ENCODE assay signal across 11 cellular contexts in the genomic region with DNA sequence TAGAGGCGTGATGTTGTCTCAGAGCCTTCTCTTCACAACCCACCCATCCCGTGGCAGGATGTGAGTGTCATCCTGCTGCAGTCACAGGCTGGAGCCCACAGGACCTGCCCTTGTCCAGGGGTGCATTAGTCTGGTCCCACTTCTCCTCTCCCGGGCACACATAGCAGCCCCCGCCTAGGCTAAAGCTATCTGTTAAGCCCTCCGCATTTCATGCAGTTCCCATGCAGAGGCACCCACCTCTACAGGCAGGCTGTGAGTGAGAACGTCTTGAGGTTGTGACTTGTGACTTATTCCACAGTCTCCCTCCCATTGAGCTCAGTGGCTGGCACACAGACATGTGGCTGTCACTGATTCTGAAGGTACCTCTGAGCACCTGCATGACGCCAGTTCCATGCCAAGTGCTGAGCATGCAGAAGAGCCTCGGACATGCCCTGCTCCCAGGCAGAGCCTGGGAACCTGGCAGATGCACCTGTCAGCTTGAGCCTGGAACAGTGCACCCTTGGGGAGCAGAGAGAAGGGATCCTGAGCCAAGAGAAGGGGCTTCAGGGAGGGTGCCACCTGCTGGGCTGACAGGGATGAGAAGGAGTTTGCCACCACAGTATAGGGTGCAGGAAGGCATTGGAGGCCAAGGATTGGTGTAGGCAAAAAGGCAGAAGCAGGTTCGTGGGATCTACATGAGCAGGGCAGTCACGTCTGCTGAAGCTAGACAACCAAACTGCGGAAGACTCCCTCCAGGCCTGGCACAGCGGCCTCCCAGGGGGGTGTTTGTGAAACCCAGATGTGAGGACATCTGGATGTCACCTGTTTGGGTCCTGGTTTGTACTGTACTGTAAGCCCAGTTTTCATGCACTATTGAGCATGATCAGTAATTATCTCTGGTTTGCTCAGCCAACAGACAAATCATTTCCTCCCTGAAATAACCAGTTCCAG.
A peak's percentile ranks its signal among the peaks of the same experiment; 100 is the strongest.
DNase-seq lines count a peak whose midpoint lies in the region; ATAC-seq, FAIRE-seq and TF ChIP-seq lines count a peak whose summit lies in the region.
"Had no signal": no experiment of that assay in that cellular context is flagged by ENCODE, and none has a peak within 500 bp of the region (broad histone marks: within the 10 kb centered on the region; RNA-seq: fewer than 3 reads in every experiment).

No MANE protein-coding gene starts in this region.

- no peak overlapping the region for H2BK15ac ChIP-seq in H1 (ENCODE audit: low read length)

- H3K36me3 ChIP-seq in H1 (ENCODE audit: control insufficient read depth in 2 of 4, insufficient read depth in 4 of 4, low read length in 3 of 4) = no peaks in the 10 kb centered on the region; a peak in 1 of 8 replicates
- H3K36me3 ChIP-seq in small intestine (ENCODE audit: control insufficient read depth in 2 of 2, insufficient read depth in 2 of 2, low read length in 2 of 2) = no peaks in the 10 kb centered on the region
- H3K36me3 ChIP-seq in prostate gland = no peaks in the 10 kb centered on the region

- no peaks in the 10 kb centered on the region for H3K36me3 Mint-ChIP-seq in activated CD8-positive, alpha-beta T cell treated with anti-CD3 and anti-CD28 coated beads for 36 hours (ENCODE audit: low read depth)
- H3K36me3 Mint-ChIP-seq in activated CD8-positive, alpha-beta T cell treated with anti-CD3 and anti-CD28 coated beads, Interleukin-2, amount 10 ng/mL, durations not matched to agents 7 days and 5 days (ENCODE audit: low read depth) = no peaks in the 10 kb centered on the region

- ATAC-seq in activated CD8-positive, alpha-beta T cell treated with anti-CD3 and anti-CD28 coated beads for 36 hours = no peak
- no peak for ATAC-seq in activated CD8-positive, alpha-beta T cell treated with anti-CD3 and anti-CD28 coated beads, Interleukin-2, amount 10 ng/mL, durations not matched to agents 7 days and 5 days

- H4K20me1 ChIP-seq in H1 (replicated peaks in 1 of 2; ENCODE audit: control insufficient read depth in 1 of 2, insufficient read depth in 2 of 2, low read length in 2 of 2) = peaks cover 19 to 32% of the 10 kb centered on the region in 2 experiments

- CTCF ChIA-PET in activated CD8-positive, alpha-beta T cell treated with anti-CD3 and anti-CD28 coated beads for 36 hours (lab: Charles Lee) = interaction anchor here (0.6 kb wide), 1 partner anchor 173 kb away, joined by 3 read pairs; no protein-coding TSS in a partner anchor
- CTCF ChIA-PET in activated CD8-positive, alpha-beta T cell treated with anti-CD3 and anti-CD28 coated beads, Interleukin-2, amount 10 ng/mL, durations not matched to agents 7 days and 5 days (lab: Charles Lee) = no interaction called here
- CTCF ChIA-PET in H1 (lab: Charles Lee; ENCODE audit: partially characterized antibody) = interaction anchor here (0.7 to 3.4 kb wide), 19 partner anchors 9 to 256 kb away, joined by 3 to 30 read pairs (median 3); no protein-coding TSS in a partner anchor

- H2BK20ac ChIP-seq in H1 (ENCODE audit: low read length) = no peak overlapping the region

- H3K9me3 ChIP-seq in H1 (ENCODE audit: insufficient read depth in 2 of 2, low read depth in 1 of 2, low read length in 1 of 2) = no peaks in the 10 kb centered on the region
- H3K9me3 ChIP-seq in small intestine (ENCODE audit: control insufficient read depth, low read depth) = no peaks in the 10 kb centered on the region
- H3K9me3 ChIP-seq in prostate gland = no peaks in the 10 kb centered on the region

- H3K27ac Mint-ChIP-seq in activated CD8-positive, alpha-beta T cell treated with anti-CD3 and anti-CD28 coated beads for 36 hours = no peak overlapping the region
- H3K27ac Mint-ChIP-seq in activated CD8-positive, alpha-beta T cell treated with anti-CD3 and anti-CD28 coated beads, Interleukin-2, amount 10 ng/mL, durations not matched to agents 7 days and 5 days = no peak overlapping the region
- H3K27ac Mint-ChIP-seq: CD4-positive, alpha-beta T cell had no signal

- FAIRE-seq in H1 (lab: Jason Lieb, UNC) (no peak), small intestine (lab: Jason Lieb, UNC) (no peak)

- intact Hi-C loops in activated CD8-positive, alpha-beta T cell treated with anti-CD3 and anti-CD28 coated beads for 36 hours (cut with micrococcal nuclease) = no loop called here
- intact Hi-C loops in prostate gland (cut with DNase I) = no loop called here

- H3K4me3 Mint-ChIP-seq in activated CD8-positive, alpha-beta T cell treated with anti-CD3 and anti-CD28 coated beads for 36 hours = no peak overlapping the region
- H3K4me3 Mint-ChIP-seq in activated CD8-positive, alpha-beta T cell treated with anti-CD3 and anti-CD28 coated beads, Interleukin-2, amount 10 ng/mL, durations not matched to agents 7 days and 5 days = no peak overlapping the region
- H3K4me3 Mint-ChIP-seq: CD4-positive, alpha-beta T cell had no signal

- no peak overlapping the region for H2AFZ ChIP-seq in H1 (ENCODE audit: low read length)

- no peak overlapping the region for H2BK120ac ChIP-seq in H1 (replicated peaks; ENCODE audit: low read depth, low read length)

- H3K56ac ChIP-seq in H1 (replicated peaks; ENCODE audit: insufficient read length, low read depth, low read length) = no peak overlapping the region

- H3K4me1 Mint-ChIP-seq in activated CD8-positive, alpha-beta T cell treated with anti-CD3 and anti-CD28 coated beads for 36 hours (ENCODE audit: low read depth) = no peaks in the 10 kb centered on the region
- H3K4me1 Mint-ChIP-seq in activated CD8-positive, alpha-beta T cell treated with anti-CD3 and anti-CD28 coated beads, Interleukin-2, amount 10 ng/mL, durations not matched to agents 7 days and 5 days (ENCODE audit: low read depth) = no peaks in the 10 kb centered on the region

- no peak overlapping the region for H2AK5ac ChIP-seq in H1 (ENCODE audit: low read depth, low read length)

- TF ChIP-seq POLR2A in H1 (IDR thresholded peaks at IDR 0.05; ENCODE audit: control extremely low read depth in 1 of 2, low read depth in 2 of 2, low read length in 2 of 2) (no peak), prostate gland (IDR thresholded peaks at IDR 0.05) (no peak)

- POLR2A ChIA-PET in activated CD8-positive, alpha-beta T cell treated with anti-CD3 and anti-CD28 coated beads for 36 hours (lab: Charles Lee) = interaction anchor here (0.7 kb wide), 1 partner anchor 441 kb away, joined by 3 read pairs; no protein-coding TSS in a partner anchor
- POLR2A ChIA-PET in activated CD8-positive, alpha-beta T cell treated with anti-CD3 and anti-CD28 coated beads, Interleukin-2, amount 10 ng/mL, durations not matched to agents 7 days and 5 days (lab: Charles Lee) = no interaction called here
- POLR2A ChIA-PET in H1 (lab: Charles Lee; ENCODE audit: partially characterized antibody) = interaction anchor here (0.9 kb wide), 1 partner anchor 212 kb away, joined by 3 read pairs; no protein-coding TSS in a partner anchor

- peaks cover 0 to 11% of the 10 kb centered on the region in 2 experiments; a peak in 1 of 4 replicates for H3K79me2 ChIP-seq in H1 (ENCODE audit: control insufficient read depth in 1 of 2, insufficient read depth in 2 of 2, low read length in 2 of 2)

- DNase-seq in activated CD8-positive, alpha-beta T cell treated with anti-CD3 and anti-CD28 coated beads for 36 hours = peak; percentile 11
- DNase-seq in activated CD8-positive, alpha-beta T cell treated with anti-CD3 and anti-CD28 coated beads, Interleukin-2, amount 10 ng/mL, durations not matched to agents 7 days and 5 days = no peak
- DNase-seq in NCI-H345 treated with DMSO at 0.1 percent for 48 hours (lab: John Stamatoyannopoulos, UW; ENCODE audit: unreplicated experiment) = peak; percentile 45
- no peak for DNase-seq in H1 (ENCODE audit: low read depth in 1 of 2, low spot score in 2 of 2)
- DNase-seq in small intestine = peak; percentile 17
- no peak for DNase-seq in activated CD4-positive, alpha-beta T cell treated with anti-CD3 and anti-CD28 coated beads for 4 hours
- DNase-seq in prostate gland (ENCODE audit: low spot score) = no peak
- DNase-seq in coronary artery (ENCODE audit: low spot score) = no peak
- DNase-seq: activated CD4-positive, alpha-beta T cell treated with anti-CD3 and anti-CD28 coated beads for 48 hours; CD4-positive, alpha-beta T cell had no signal

- H3K4ac ChIP-seq in H1 (replicated peaks; ENCODE audit: insufficient read length, low read depth, low read length) = no peak overlapping the region

- no peaks in the 10 kb centered on the region; a peak in 1 of 7 replicates for H3K4me1 ChIP-seq in H1 (replicated peaks in 1 of 4; ENCODE audit: control insufficient read depth in 3 of 4, insufficient read depth in 4 of 4, low read length in 3 of 4)
- H3K4me1 ChIP-seq in small intestine (ENCODE audit: control insufficient read depth in 2 of 2, insufficient read depth in 1 of 2, low read depth in 1 of 2, low read length in 1 of 2) = no peaks in the 10 kb centered on the region
- H3K4me1 ChIP-seq in prostate gland (replicated peaks) = no peaks in the 10 kb centered on the region

- peaks cover 12% of the 10 kb centered on the region for H3K79me1 ChIP-seq in H1 (ENCODE audit: low read depth, low read length)

- H3K4me3 ChIP-seq in H1 (ENCODE audit: extremely low read depth in 1 of 4, insufficient read depth in 2 of 4, low read depth in 3 of 4, low read length in 4 of 4) = no peak overlapping the region
- H3K4me3 ChIP-seq in small intestine (ENCODE audit: low read depth in 1 of 2, low read length in 2 of 2) = no peak overlapping the region
- no peak overlapping the region for H3K4me3 ChIP-seq in prostate gland
- H3K4me3 ChIP-seq in coronary artery = no peak overlapping the region
- H3K4me3 ChIP-seq: dorsolateral prefrontal cortex had no signal

- no peaks in the 10 kb centered on the region for H3K27me3 ChIP-seq in H1 (replicated peaks in 1 of 4; ENCODE audit: control insufficient read depth in 3 of 4, extremely low read depth in 1 of 4, insufficient read depth in 3 of 4, low read length in 3 of 4)
- H3K27me3 ChIP-seq in small intestine (ENCODE audit: control insufficient read depth in 2 of 2, insufficient read depth in 2 of 2, low read length in 2 of 2) = no peaks in the 10 kb centered on the region
- no peaks in the 10 kb centered on the region for H3K27me3 ChIP-seq in prostate gland (replicated peaks; ENCODE audit: insufficient read depth)
- H3K27me3 ChIP-seq: dorsolateral prefrontal cortex had no signal

- no peak overlapping the region for H3K9ac ChIP-seq in H1 (replicated peaks in 1 of 4; ENCODE audit: extremely low read depth in 1 of 4, low read depth in 3 of 4, low read length in 3 of 4)

- TF ChIP-seq EP300 in H1 (IDR thresholded peaks at IDR 0.05; ENCODE audit: borderline replicate concordance in 1 of 2, low read depth in 2 of 2, low read length in 2 of 2) = no peak

- TF ChIP-seq RAD21 in H1 (IDR thresholded peaks at IDR 0.05 in 1 of 2, conservative IDR thresholded peaks at IDR 0.05 in 1 of 2; ENCODE audit: low read depth in 2 of 2, low read length in 2 of 2) = peak; percentile 11 to 33; a peak in 2 of 4 replicates

- TF ChIP-seq CTCF in activated CD8-positive, alpha-beta T cell treated with anti-CD3 and anti-CD28 coated beads for 36 hours (IDR thresholded peaks at IDR 0.05) = no peak
- TF ChIP-seq CTCF in H1 (IDR thresholded peaks at IDR 0.05; ENCODE audit: control extremely low read depth in 1 of 3, insufficient read depth in 1 of 3, low read depth in 1 of 3, low read length in 3 of 3) (peak in 1 of 3 experiments; percentile 45; a peak in 1 of 4 replicates), prostate gland (IDR thresholded peaks at IDR 0.05) (no peak), coronary artery (IDR thresholded peaks at IDR 0.05) (no peak)

- no peak overlapping the region for H2BK5ac ChIP-seq in H1 (ENCODE audit: low read depth, low read length)

- no peaks in the 10 kb centered on the region for H3K9me3 Mint-ChIP-seq in activated CD8-positive, alpha-beta T cell treated with anti-CD3 and anti-CD28 coated beads for 36 hours
- H3K9me3 Mint-ChIP-seq in activated CD8-positive, alpha-beta T cell treated with anti-CD3 and anti-CD28 coated beads, Interleukin-2, amount 10 ng/mL, durations not matched to agents 7 days and 5 days (ENCODE audit: insufficient read depth) = no peaks in the 10 kb centered on the region
- H3K9me3 Mint-ChIP-seq: CD4-positive, alpha-beta T cell had no signal

- H3K18ac ChIP-seq in H1 (ENCODE audit: extremely low read depth, low read length) = no peak overlapping the region

- H2BK12ac ChIP-seq in H1 (ENCODE audit: low read depth, low read length) = no peak overlapping the region

- no peak overlapping the region for H4K5ac ChIP-seq in H1 (ENCODE audit: insufficient read length, low read depth, low read length)

- 88% methylated on average over 12 of the region's 12 CpGs; no CpG with 5 or more reads in 1 of the 2 experiments for WGBS in H1 (ENCODE audit: extremely low coverage in 1 of 2, insufficient coverage in 1 of 2, insufficient read length in 1 of 2, insufficient replicate concordance in 2 of 2, low coverage in 1 of 2, low lambda C conversion rate in 2 of 2, missing lambda C conversion rate in 1 of 2), 2 experiments
- WGBS in small intestine, 3 donors = 58 to 80% (median 63%) methylated on average over 12 of the region's 12 CpGs
- WGBS in prostate gland = 83% methylated on average over 12 of the region's 12 CpGs

- H3K27me3 Mint-ChIP-seq in activated CD8-positive, alpha-beta T cell treated with anti-CD3 and anti-CD28 coated beads for 36 hours = no peaks in the 10 kb centered on the region
- no peaks in the 10 kb centered on the region for H3K27me3 Mint-ChIP-seq in activated CD8-positive, alpha-beta T cell treated with anti-CD3 and anti-CD28 coated beads, Interleukin-2, amount 10 ng/mL, durations not matched to agents 7 days and 5 days (ENCODE audit: low read depth)
- H3K27me3 Mint-ChIP-seq: CD4-positive, alpha-beta T cell had no signal

- no peak overlapping the region for H4K8ac ChIP-seq in H1 (ENCODE audit: extremely low read depth, insufficient read depth, low read length)

- no peak overlapping the region for H3K23ac ChIP-seq in H1 (ENCODE audit: insufficient read length)

- no peak overlapping the region for H3K4me2 ChIP-seq in H1 (ENCODE audit: insufficient read depth in 1 of 2, low read depth in 2 of 2, low read length in 2 of 2)

- no peak overlapping the region for H4K91ac ChIP-seq in H1 (replicated peaks; ENCODE audit: insufficient read length, low read length)

- H3K14ac ChIP-seq in H1 (ENCODE audit: insufficient read length) = no peak overlapping the region

- H3K23me2 ChIP-seq in H1 (ENCODE audit: low read depth, low read length) = no peaks in the 10 kb centered on the region

- H3K27ac ChIP-seq in H1 (ENCODE audit: low read depth, low read length) (no peak overlapping the region), small intestine (ENCODE audit: low read depth in 1 of 2, low read length in 1 of 2) (no peak overlapping the region), prostate gland (no peak overlapping the region), coronary artery (no peak overlapping the region)
- H3K27ac ChIP-seq: dorsolateral prefrontal cortex had no signal

Comparison
In these comparisons a context has a peak if more than half of its experiments do, and no peak if none do; other contexts are left out.
1. DNase-seq: peak in activated CD8-positive, alpha-beta T cell treated with anti-CD3 and anti-CD28 coated beads for 36 hours (single experiment), NCI-H345 treated with DMSO at 0.1 percent for 48 hours (single experiment) and small intestine (single experiment); none in activated CD8-positive, alpha-beta T cell treated with anti-CD3 and anti-CD28 coated beads, Interleukin-2, amount 10 ng/mL, durations not matched to agents 7 days and 5 days (single experiment), H1 (0 of 2), activated CD4-positive, alpha-beta T cell treated with anti-CD3 and anti-CD28 coated beads for 4 hours (0 of 2), prostate gland (single experiment) and coronary artery (single experiment).